Comparison of ENCODE assay signal across 8 cellular contexts in the genomic region with DNA sequence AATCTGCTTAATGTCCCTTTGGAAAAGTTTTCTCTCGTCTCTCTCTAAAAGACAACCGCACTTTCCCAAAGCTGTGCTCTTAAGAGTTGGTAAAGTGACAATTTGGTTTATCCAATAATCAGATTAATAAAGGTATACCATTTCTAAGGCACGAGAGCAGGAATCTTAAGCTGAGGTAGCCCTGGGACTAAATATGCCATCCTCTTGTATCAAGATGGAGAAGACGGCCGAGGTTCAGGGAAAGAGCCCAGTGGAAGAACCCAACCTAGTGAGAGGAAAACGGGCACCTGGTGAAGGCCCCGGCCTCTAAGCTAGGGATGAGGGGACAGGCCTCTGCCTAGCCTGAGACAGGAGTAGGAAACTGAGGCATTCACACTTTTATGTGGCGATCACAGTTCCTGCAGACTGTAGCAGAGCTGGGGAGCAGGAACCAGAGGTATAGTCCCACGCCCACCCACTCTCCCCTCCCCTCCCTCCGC. TPM values are rescaled to one million over a fixed set of nuclear protein-coding genes. Genes with fewer than 3 reads are reported as not detected.
A peak's percentile ranks its signal among the peaks of the same experiment; 100 is the strongest.
DNase-seq lines count a peak whose midpoint lies in the region; ATAC-seq, FAIRE-seq and TF ChIP-seq lines count a peak whose summit lies in the region.

No MANE protein-coding gene starts in this region.

- in situ Hi-C loops in IMR-90 (cut with MboI; ENCODE audit: low sequenced_read_pairs): no loop called here

- H3K4me3 Mint-ChIP-seq in chondrocyte (ENCODE audit: unreplicated experiment): peak overlapping the region; percentile 100
- peak overlapping the region; percentile 93 for H3K4me3 Mint-ChIP-seq in natural killer cell treated with Interleukin-12 subunit alpha and Interleukin-12 subunit beta and Interleukin-15 and Interleukin-18, amount 100 ng/mL, for 72 hours

- peak overlapping the region; percentile 100 for H3K27ac Mint-ChIP-seq in chondrocyte (ENCODE audit: unreplicated experiment)
- H3K27ac Mint-ChIP-seq in natural killer cell treated with Interleukin-12 subunit alpha and Interleukin-12 subunit beta and Interleukin-15 and Interleukin-18, amount 100 ng/mL, for 72 hours: peak overlapping the region; percentile 87 to 99

- DNase-seq in IMR-90: no peak
- DNase-seq in chondrocyte (ENCODE audit: low spot score): no peak
- no peak for DNase-seq in natural killer cell treated with Interleukin-12 subunit alpha and Interleukin-12 subunit beta and Interleukin-15 and Interleukin-18, amount 100 ng/mL, for 72 hours (ENCODE audit: low spot score)
- no peak for DNase-seq in urothelium cell line (ENCODE audit: low spot score)

- peaks cover 20 to 44% (median 34%) of the 10 kb centered on the region in 11 experiments; a peak in 19 of 22 replicates for H4K20me1 ChIP-seq in BLaER1 treated with 17β-estradiol and CSF1 and Interleukin-3, amounts not matched to agents 10 nM and 100 nM
- H4K20me1 ChIP-seq in IMR-90 (ENCODE audit: insufficient read depth, low read length): peaks cover 16% of the 10 kb centered on the region; the same call in 1 of the 2 replicates

- no peak for TF ChIP-seq RAD21 in IMR-90 (IDR thresholded peaks at IDR 0.05; ENCODE audit: low read length)

- peak overlapping the region; percentile 95 for H2AFZ ChIP-seq in IMR-90 (replicated peaks; ENCODE audit: low read length, poor library complexity)

- peak overlapping the region in 10 of 11 experiments; percentile 43 to 91 (median 74); a peak in 15 of 22 replicates for H3K27ac ChIP-seq in BLaER1 treated with 17β-estradiol and CSF1 and Interleukin-3, amounts not matched to agents 10 nM and 100 nM
- H3K27ac ChIP-seq in IMR-90 (ENCODE audit: insufficient read depth, low read length): peak overlapping the region; percentile 80

- peak overlapping the region; percentile 98 for H4K5ac ChIP-seq in IMR-90 (ENCODE audit: low read depth, low read length)

- peak overlapping the region; percentile 56 to 90 (median 85); a peak in 19 of 22 replicates for H3K9ac ChIP-seq in BLaER1 treated with 17β-estradiol and CSF1 and Interleukin-3, amounts not matched to agents 10 nM and 100 nM
- peak overlapping the region; percentile 70 for H3K9ac ChIP-seq in IMR-90 (ENCODE audit: low read depth, low read length)

- H3K4me2 ChIP-seq in BLaER1 treated with 17β-estradiol and CSF1 and Interleukin-3, amounts not matched to agents 10 nM and 100 nM: peak overlapping the region; percentile 75 to 91 (median 83)
- H3K4me2 ChIP-seq in IMR-90 (ENCODE audit: low read depth, low read length): peak overlapping the region; percentile 94

- no peak for TF ChIP-seq POLR2A in IMR-90 (IDR thresholded peaks at IDR 0.05; ENCODE audit: low read depth, low read length)

- H4K91ac ChIP-seq in IMR-90 (ENCODE audit: insufficient read depth, low read depth, low read length): peak overlapping the region; percentile 76

- H2BK20ac ChIP-seq in IMR-90 (ENCODE audit: low read depth, low read length): peak overlapping the region; percentile 29; the same call in 1 of the 2 replicates

- peaks cover 15 to 32% (median 24%) of the 10 kb centered on the region in 11 experiments; a peak in 21 of 22 replicates for H3K36me3 ChIP-seq in BLaER1 treated with 17β-estradiol and CSF1 and Interleukin-3, amounts not matched to agents 10 nM and 100 nM
- peaks cover 4% of the 10 kb centered on the region; the same call in 1 of the 2 replicates for H3K36me3 ChIP-seq in IMR-90 (ENCODE audit: control insufficient read depth, insufficient read depth, low read length)

- POLR2A ChIA-PET in IMR-90 (lab: Charles Lee; ENCODE audit: unreplicated experiment): no interaction called here

- no peak for TF ChIP-seq CTCF in IMR-90 (conservative IDR thresholded peaks at IDR 0.05; ENCODE audit: low read depth, low read length)
- TF ChIP-seq CTCF in chondrocyte (IDR thresholded peaks at IDR 0.05): no peak

- peak overlapping the region; percentile 83 for H3K23ac ChIP-seq in IMR-90 (ENCODE audit: low read depth, low read length)

- no CpG with 5 or more reads among the region's 10 CpGs for WGBS in IMR-90 (ENCODE audit: extremely low coverage in 2 of 2, insufficient read length in 1 of 2), 2 experiments

- peak overlapping the region; percentile 79; the same call in 1 of the 3 replicates for H2BK15ac ChIP-seq in IMR-90 (ENCODE audit: low read depth, low read length)

- ATAC-seq in IMR-90 (ENCODE audit: low read depth): no peak
- no peak for ATAC-seq in natural killer cell treated with Interleukin-12 subunit alpha and Interleukin-12 subunit beta and Interleukin-15 and Interleukin-18, amount 100 ng/mL, for 72 hours
- ATAC-seq in HG03135 (IDR thresholded peaks at IDR 0.05; ENCODE audit: unreplicated experiment): no peak
- ATAC-seq in HG02642 (IDR thresholded peaks at IDR 0.05; ENCODE audit: poor library complexity, unreplicated experiment): no peak
- ATAC-seq in HG03039 (IDR thresholded peaks at IDR 0.05; ENCODE audit: unreplicated experiment): no peak

- CTCF ChIA-PET in IMR-90 (lab: Yijun Ruan, JAX): interaction anchor here (0.5 to 1.0 kb wide), 2 partner anchors 12 to 17 kb away, joined by 3 read pairs; no protein-coding TSS in a partner anchor

- peaks cover 6% of the 10 kb centered on the region for H3K36me3 Mint-ChIP-seq in chondrocyte (ENCODE audit: low read depth)
- H3K36me3 Mint-ChIP-seq in natural killer cell treated with Interleukin-12 subunit alpha and Interleukin-12 subunit beta and Interleukin-15 and Interleukin-18, amount 100 ng/mL, for 72 hours: peaks cover 19% of the 10 kb centered on the region

- no peaks in the 10 kb centered on the region for H3K9me3 Mint-ChIP-seq in chondrocyte (ENCODE audit: low read depth)
- H3K9me3 Mint-ChIP-seq in natural killer cell treated with Interleukin-12 subunit alpha and Interleukin-12 subunit beta and Interleukin-15 and Interleukin-18, amount 100 ng/mL, for 72 hours: no peaks in the 10 kb centered on the region

- H3K9me1 ChIP-seq in IMR-90 (ENCODE audit: insufficient read depth, low read length): peaks cover 9% of the 10 kb centered on the region

- H3K4me3 ChIP-seq in BLaER1 treated with 17β-estradiol and CSF1 and Interleukin-3, amounts not matched to agents 10 nM and 100 nM: peak overlapping the region; percentile 76 to 99 (median 84)
- peak overlapping the region; percentile 37 for H3K4me3 ChIP-seq in IMR-90 (ENCODE audit: insufficient read depth, low read depth, low read length)

- FAIRE-seq in urothelium cell line (lab: Jason Lieb, UNC): no peak

- 0 out of 2 replicates have a peak overlapping the region, but pooled peaks have one; percentile 30 for H3K56ac ChIP-seq in IMR-90 (ENCODE audit: extremely low read depth, insufficient read depth, low read length)

- peak overlapping the region; percentile 50 for H2AK9ac ChIP-seq in IMR-90 (replicated peaks; ENCODE audit: low read depth, low read length, poor library complexity)

- H3K27me3 Mint-ChIP-seq in chondrocyte (ENCODE audit: low read depth): no peaks in the 10 kb centered on the region
- H3K27me3 Mint-ChIP-seq in natural killer cell treated with Interleukin-12 subunit alpha and Interleukin-12 subunit beta and Interleukin-15 and Interleukin-18, amount 100 ng/mL, for 72 hours: peaks cover 5 to 9% of the 10 kb centered on the region in 2 donors

- no peaks in the 10 kb centered on the region for H3K27me3 ChIP-seq in BLaER1 treated with 17β-estradiol and CSF1 and Interleukin-3, amounts not matched to agents 10 nM and 100 nM
- no peaks in the 10 kb centered on the region for H3K27me3 ChIP-seq in IMR-90 (ENCODE audit: control insufficient read depth, insufficient read depth, low read length)

- H3K18ac ChIP-seq in IMR-90 (ENCODE audit: low read depth, low read length): peak overlapping the region; percentile 63

- intact Hi-C loops in IMR-90 (cut with micrococcal nuclease): no loop called here

- dilution Hi-C loops in IMR-90 (cut with HindIII; ENCODE audit: low sequenced_read_pairs, unreplicated experiment): loop anchor here (25.0 kb wide), 1 partner anchor 124 kb away; no protein-coding TSS in a partner anchor

- H2BK120ac ChIP-seq in IMR-90 (ENCODE audit: low read depth, low read length): peak overlapping the region; percentile 83

- peak overlapping the region; percentile 95 for H3K4ac ChIP-seq in IMR-90 (ENCODE audit: low read depth, low read length)

- H4K8ac ChIP-seq in IMR-90 (ENCODE audit: low read depth in 2 of 2, low read length in 2 of 2): peak overlapping the region; percentile 98

- peaks cover 41% of the 10 kb centered on the region for H3K4me1 Mint-ChIP-seq in chondrocyte (ENCODE audit: low read depth)
- H3K4me1 Mint-ChIP-seq in natural killer cell treated with Interleukin-12 subunit alpha and Interleukin-12 subunit beta and Interleukin-15 and Interleukin-18, amount 100 ng/mL, for 72 hours (ENCODE audit: low read depth in 2 of 2): peaks cover 25 to 26% of the 10 kb centered on the region in 2 donors

- peaks cover 37 to 50% (median 42%) of the 10 kb centered on the region in 10 experiments for H3K4me1 ChIP-seq in BLaER1 treated with 17β-estradiol and CSF1 and Interleukin-3, amounts not matched to agents 10 nM and 100 nM
- H3K4me1 ChIP-seq in IMR-90 (ENCODE audit: control insufficient read depth, insufficient read depth, low read length): peaks cover 8% of the 10 kb centered on the region

- H3K14ac ChIP-seq in IMR-90 (replicated peaks; ENCODE audit: low read depth, low read length): peak overlapping the region; percentile 93

- peak overlapping the region; percentile 69 for H2BK5ac ChIP-seq in IMR-90 (ENCODE audit: low read depth, low read length, poor library complexity, severe bottlenecking)

- H3K9me3 ChIP-seq in BLaER1 treated with 17β-estradiol and CSF1 and Interleukin-3, amounts not matched to agents 10 nM and 100 nM (replicated peaks in 1 of 11): 0 out of 22 replicates have a peak, but pooled peaks cover 0 to 4% (median 0%) of the 10 kb centered on the region in 11 experiments
- no peaks in the 10 kb centered on the region for H3K9me3 ChIP-seq in IMR-90 (ENCODE audit: control insufficient read depth, insufficient read depth, low read length)

- H2AK5ac ChIP-seq in IMR-90 (ENCODE audit: low read depth, low read length): peak overlapping the region; percentile 46; the same call in 1 of the 2 replicates

- no TSS peak for BruUV-seq in IMR-90 (replicated peaks; lab: Mats Ljungman, UMichigan)

- H3K79me1 ChIP-seq in IMR-90 (ENCODE audit: low read depth in 1 of 2, low read length in 2 of 2): peaks cover 7 to 24% of the 10 kb centered on the region in 2 experiments; a peak in 3 of 4 replicates

RNA-seq across cellular contexts. Expression of gene SARS1, which starts 0.3 kb away (rescaled TPM):
- 348 and 373 TPM in 2 replicates for total RNA-seq in IMR-90 (2012; rRNA removed)
- 214 and 231 TPM in 2 replicates for polyA plus RNA-seq in IMR-90 (2012; rRNA removed)
- 117 and 193 TPM in 2 replicates for polyA plus RNA-seq in IMR-90 (2012; cell fraction: cytosol; rRNA removed)
- polyA plus RNA-seq in IMR-90 (2012; cell fraction: nucleus; rRNA removed; ENCODE audit: low replicate concordance): 152 and 416 TPM in 2 replicates
- total RNA-seq in chondrocyte: 127 to 354 TPM (median 348 TPM) in 3 replicates
- total RNA-seq in natural killer cell treated with Interleukin-12 subunit alpha and Interleukin-12 subunit beta and Interleukin-15 and Interleukin-18, amount 100 ng/mL, for 72 hours: 100 to 1,000 TPM; 178 to 205 TPM

RNA-seq across cellular contexts. Expression of gene CELSR2, which starts 36.0 kb away (rescaled TPM):
- total RNA-seq in IMR-90 (2012; rRNA removed) (1.1 and 1.3 TPM in 2 replicates), chondrocyte (8.6 to 10.3 TPM (median 9.9 TPM) in 3 replicates)
- 5.0 and 5.3 TPM in 2 replicates for polyA plus RNA-seq in IMR-90 (2012; rRNA removed)
- 2.5 and 5.4 TPM in 2 replicates for polyA plus RNA-seq in IMR-90 (2012; cell fraction: cytosol; rRNA removed)
- polyA plus RNA-seq in IMR-90 (2012; cell fraction: nucleus; rRNA removed; ENCODE audit: low replicate concordance): 10.8 and 19.0 TPM in 2 replicates
- 1 to 10 TPM; 1.5 to 2.6 TPM for total RNA-seq in natural killer cell treated with Interleukin-12 subunit alpha and Interleukin-12 subunit beta and Interleukin-15 and Interleukin-18, amount 100 ng/mL, for 72 hours
